In the genomic region with DNA sequence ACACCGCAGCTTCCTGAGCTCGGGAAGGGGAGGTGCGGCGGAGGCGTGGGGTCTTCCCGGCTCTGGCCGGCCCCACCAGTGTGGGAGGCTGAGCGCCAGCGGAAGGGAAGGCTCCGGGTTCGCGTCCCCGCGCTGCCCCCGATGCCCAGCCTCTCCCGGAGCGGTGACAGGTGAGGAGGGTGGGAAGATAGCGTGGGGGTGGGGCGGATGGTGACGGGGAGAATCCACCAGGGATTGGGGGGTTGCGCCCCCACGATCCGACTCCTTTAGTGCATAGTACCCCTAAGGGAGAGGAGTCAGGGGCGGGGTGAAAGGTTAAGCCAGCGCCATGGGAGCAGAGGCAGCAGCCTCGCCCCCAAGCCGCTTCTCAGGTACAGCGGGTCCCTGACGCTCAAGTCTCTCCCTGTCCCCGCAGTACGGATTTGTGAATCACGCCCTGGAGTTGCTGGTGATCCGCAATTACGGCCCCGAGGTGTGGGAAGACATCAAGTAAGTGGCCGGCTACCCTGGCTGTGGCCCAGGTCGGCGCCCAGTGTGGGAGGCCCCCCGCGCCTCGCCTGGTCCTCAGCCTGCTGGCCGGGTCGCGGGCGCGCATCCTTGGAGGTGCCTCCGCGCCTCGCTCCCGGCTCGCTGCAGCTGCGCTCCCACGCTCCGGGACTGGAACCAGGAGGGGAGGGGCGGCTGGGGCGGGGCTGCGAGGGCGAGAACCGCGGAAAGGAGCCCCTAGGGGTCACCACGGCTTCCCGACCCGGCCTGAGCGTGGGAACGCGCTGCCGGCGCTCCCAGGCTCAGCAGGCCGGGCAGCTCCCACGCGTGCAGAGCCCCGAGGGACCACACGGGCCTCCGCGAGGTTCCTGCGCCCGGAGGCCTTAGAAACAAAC, we compare ENCODE assay signal across 8 cellular contexts. TPM values are rescaled to one million over a fixed set of nuclear protein-coding genes. Genes with fewer than 3 reads are reported as not detected.
DNase-seq lines count a peak whose midpoint lies in the region; ATAC-seq and TF ChIP-seq lines count a peak whose summit lies in the region.

No MANE protein-coding gene starts in this region.

- H3K36me3 ChIP-seq in BJ (ENCODE audit: control insufficient read depth, insufficient read depth, low read length), result no peaks in the 10 kb centered on the region

- H3K27ac Mint-ChIP-seq in glutamatergic neuron (ENCODE audit: unreplicated experiment), result no peak overlapping the region

- TF ChIP-seq CTCF in BJ (IDR thresholded peaks at IDR 0.05; ENCODE audit: insufficient read depth, low read depth, low read length) (no peak), glutamatergic neuron (IDR thresholded peaks at IDR 0.05; ENCODE audit: partially characterized antibody, unreplicated experiment) (no peak)

- DNase-seq in BJ (ENCODE audit: low read depth) (no peak), GM19238 (ENCODE audit: insufficient read length, low spot score) (peak; percentile 5), glutamatergic neuron (peak; percentile 67), nucleus accumbens (lab: John Stamatoyannopoulos, UW) (peak in 51 of 56 donors; percentile 9 to 79 (median 43)), COLO829 (ENCODE audit: low spot score) (no peak)
- peak; percentile 24 to 28 for DNase-seq in activated T-cell treated with anti-CD3 and anti-CD28 coated beads, Interleukin-2, amount 50 U/mL, for 48 hours

- no peaks in the 10 kb centered on the region for H3K9me3 Mint-ChIP-seq in glutamatergic neuron (ENCODE audit: unreplicated experiment)

- no peaks in the 10 kb centered on the region for H3K36me3 Mint-ChIP-seq in glutamatergic neuron (ENCODE audit: unreplicated experiment)

- POLR2A ChIA-PET in BJ (lab: Charles Lee), result no interaction called here

- peak overlapping the region; percentile 71 for H3K4me3 ChIP-seq in BJ (ENCODE audit: low read depth, low read length)

- peak overlapping the region; percentile 71 for H3K4me3 Mint-ChIP-seq in glutamatergic neuron (ENCODE audit: unreplicated experiment)

- H3K27me3 ChIP-seq in BJ (ENCODE audit: control insufficient read depth, insufficient read depth, low read length), result no peaks in the 10 kb centered on the region

- CTCF ChIA-PET in BJ (lab: Yijun Ruan, JAX), result interaction anchor here (1.0 to 2.3 kb wide), 6 partner anchors 9 to 165 kb away, joined by 3 to 5 read pairs (median 3); no protein-coding TSS in a partner anchor

- no peaks in the 10 kb centered on the region for H3K4me1 Mint-ChIP-seq in glutamatergic neuron (ENCODE audit: low read depth, unreplicated experiment)

- ATAC-seq in HG03460 (IDR thresholded peaks at IDR 0.05; ENCODE audit: unreplicated experiment) (peak; percentile 20), GM18519 (IDR thresholded peaks at IDR 0.05; ENCODE audit: low FRiP score, unreplicated experiment) (no peak)

- peaks cover 1% of the 10 kb centered on the region for H3K27me3 Mint-ChIP-seq in glutamatergic neuron (ENCODE audit: unreplicated experiment)

RNA-seq across cellular contexts. Expression of a gene that starts 0.8 kb away (rescaled TPM):
- polyA plus RNA-seq in BJ (2011; rRNA removed), result 2.2 TPM in 2 replicates
- polyA minus RNA-seq in BJ (2011; rRNA and poly(A)+ RNA removed), result 1.4 and 1.6 TPM in 2 replicates
- total RNA-seq in glutamatergic neuron (ENCODE audit: unreplicated experiment), result 2.2 TPM

Comparison
In these comparisons a context has a peak if more than half of its experiments do, and no peak if none do; other contexts are left out.
1. DNase-seq: peak in GM19238 (single experiment), activated T-cell treated with anti-CD3 and anti-CD28 coated beads, Interleukin-2, amount 50 U/mL, for 48 hours (2 of 2), glutamatergic neuron (single experiment) and nucleus accumbens (51 of 56); none in BJ (single experiment) and COLO829 (single experiment).